1 cellular context compared by ENCODE assay signal in genomic region chr19:48966541-48967345, GRCh38.
TF ChIP-seq lines count a peak whose summit lies in the region.

No MANE protein-coding gene starts in this region.

TF ChIP-seq in HepG2, 621 proteins besides CTCF, POLR2A, EP300 and RAD21 (continued from another document and continues in another):
- no peak for TF ChIP-seq ZNF710 (CRISPR knock-in tag; IDR thresholded peaks at IDR 0.05; ENCODE audit: borderline replicate concordance)
- no peak for TF ChIP-seq HES4 (CRISPR knock-in tag; IDR thresholded peaks at IDR 0.05; ENCODE audit: borderline replicate concordance)
- peak; percentile 40; the same call in 1 of the 2 replicates for TF ChIP-seq ZMYM2 (CRISPR knock-in tag; IDR thresholded peaks at IDR 0.05)
- no peak for TF ChIP-seq ZNF572 (CRISPR knock-in tag; IDR thresholded peaks at IDR 0.05)
- no peak for TF ChIP-seq ZNF574 (CRISPR knock-in tag; IDR thresholded peaks at IDR 0.05)
- no peak for TF ChIP-seq SRF (IDR thresholded peaks at IDR 0.05; ENCODE audit: low read depth, low read length)
- TF ChIP-seq MEIS1 (CRISPR knock-in tag; IDR thresholded peaks at IDR 0.05; ENCODE audit: borderline replicate concordance): no peak
- no peak for TF ChIP-seq KLF13 (CRISPR knock-in tag; IDR thresholded peaks at IDR 0.05)
- no peak for TF ChIP-seq NR3C1 (CRISPR knock-in tag; IDR thresholded peaks at IDR 0.05)
- no peak for TF ChIP-seq ZKSCAN8 (CRISPR knock-in tag; IDR thresholded peaks at IDR 0.05; ENCODE audit: borderline replicate concordance)
- peak; percentile 55; the same call in 1 of the 2 replicates for TF ChIP-seq KLF12 (CRISPR knock-in tag; IDR thresholded peaks at IDR 0.05; ENCODE audit: borderline replicate concordance)
- no peak; the same call in 1 of the 2 replicates for TF ChIP-seq MTERF4 (CRISPR knock-in tag; IDR thresholded peaks at IDR 0.05)
- TF ChIP-seq ZSCAN12 (CRISPR knock-in tag; IDR thresholded peaks at IDR 0.05): 0 out of 2 replicates have a peak, but pooled peaks have one; percentile 15
- no peak for TF ChIP-seq SALL2 (CRISPR knock-in tag; IDR thresholded peaks at IDR 0.05)
- no peak for TF ChIP-seq ZNF703 (CRISPR knock-in tag; IDR thresholded peaks at IDR 0.05; ENCODE audit: borderline replicate concordance)
- no peak for TF ChIP-seq ZNF501 (CRISPR knock-in tag; IDR thresholded peaks at IDR 0.05)
- TF ChIP-seq AKAP8 (CRISPR knock-in tag; IDR thresholded peaks at IDR 0.05): no peak; the same call in 1 of the 2 replicates
- TF ChIP-seq ESRRA (CRISPR knock-in tag; IDR thresholded peaks at IDR 0.05; ENCODE audit: low read depth): no peak; the same call in 1 of the 2 replicates
- TF ChIP-seq MTA3 (CRISPR knock-in tag; IDR thresholded peaks at IDR 0.05): no peak
- TF ChIP-seq CHCHD3 (CRISPR knock-in tag; IDR thresholded peaks at IDR 0.05): no peak
- TF ChIP-seq ZNF766 (CRISPR knock-in tag; IDR thresholded peaks at IDR 0.05; ENCODE audit: borderline replicate concordance): no peak
- TF ChIP-seq TCF12 (IDR thresholded peaks at IDR 0.05): no peak
- no peak for TF ChIP-seq TCF12 (CRISPR knock-in tag; IDR thresholded peaks at IDR 0.05)
- TF ChIP-seq ZBTB4 (CRISPR knock-in tag; IDR thresholded peaks at IDR 0.05; ENCODE audit: borderline replicate concordance): no peak
- TF ChIP-seq XRCC5 (optimal IDR thresholded peaks at IDR 0.05; ENCODE audit: low read length): no peak
- TF ChIP-seq ZEB1 (IDR thresholded peaks at IDR 0.05; ENCODE audit: insufficient replicate concordance, low read depth): peak; percentile 31
- no peak for TF ChIP-seq NR2F6 (IDR thresholded peaks at IDR 0.05)
- no peak for TF ChIP-seq NR2F6 (CRISPR knock-in tag; IDR thresholded peaks at IDR 0.05)
- TF ChIP-seq ZNF83 (CRISPR knock-in tag; IDR thresholded peaks at IDR 0.05; ENCODE audit: borderline replicate concordance): no peak
- no peak for TF ChIP-seq HBP1 (CRISPR knock-in tag; IDR thresholded peaks at IDR 0.05; ENCODE audit: low read depth)
- TF ChIP-seq SETDB1 (CRISPR knock-in tag; IDR thresholded peaks at IDR 0.05; ENCODE audit: borderline replicate concordance): no peak
- TF ChIP-seq ZNF207 (IDR thresholded peaks at IDR 0.05; ENCODE audit: borderline replicate concordance): no peak
- no peak for TF ChIP-seq NFE2 (CRISPR knock-in tag; IDR thresholded peaks at IDR 0.05)
- no peak for TF ChIP-seq ZNF746 (CRISPR knock-in tag; IDR thresholded peaks at IDR 0.05)
- no peak for TF ChIP-seq ZNF180 (CRISPR knock-in tag; IDR thresholded peaks at IDR 0.05; ENCODE audit: borderline replicate concordance, low read depth)
- no peak for TF ChIP-seq RARA (CRISPR knock-in tag; IDR thresholded peaks at IDR 0.05)
- 0 out of 2 replicates have a peak, but pooled peaks have one; percentile 64 for TF ChIP-seq TIGD3 (CRISPR knock-in tag; IDR thresholded peaks at IDR 0.05; ENCODE audit: borderline replicate concordance)
- TF ChIP-seq ATF7 (IDR thresholded peaks at IDR 0.05): 0 out of 2 replicates have a peak, but pooled peaks have one; percentile 10
- TF ChIP-seq ATF7 (CRISPR knock-in tag; IDR thresholded peaks at IDR 0.05): no peak
- TF ChIP-seq ZNF34 (CRISPR knock-in tag; IDR thresholded peaks at IDR 0.05; ENCODE audit: borderline replicate concordance): no peak
- no peak for TF ChIP-seq SMAD3 (CRISPR knock-in tag; IDR thresholded peaks at IDR 0.05)
- 0 out of 2 replicates have a peak, but pooled peaks have one; percentile 46 for TF ChIP-seq TEF (CRISPR knock-in tag; IDR thresholded peaks at IDR 0.05)
- TF ChIP-seq POLR2AphosphoS5 (IDR thresholded peaks at IDR 0.05; ENCODE audit: low read depth, low read length): peak; percentile 57
- no peak for TF ChIP-seq ZNF75D (CRISPR knock-in tag; IDR thresholded peaks at IDR 0.05; ENCODE audit: borderline replicate concordance)
- TF ChIP-seq ZHX2 (IDR thresholded peaks at IDR 0.05; ENCODE audit: low read depth): no peak
- TF ChIP-seq ZHX2 (CRISPR knock-in tag; IDR thresholded peaks at IDR 0.05; ENCODE audit: borderline replicate concordance): no peak
- TF ChIP-seq XBP1 (CRISPR knock-in tag; IDR thresholded peaks at IDR 0.05): no peak
- TF ChIP-seq ZNF12 (CRISPR knock-in tag; IDR thresholded peaks at IDR 0.05): no peak
- TF ChIP-seq ZNF564 (CRISPR knock-in tag; IDR thresholded peaks at IDR 0.05): no peak
- no peak for TF ChIP-seq ZNF225 (CRISPR knock-in tag; IDR thresholded peaks at IDR 0.05)
